In genomic region chr2:18251486-18251885, GRCh38 we compare ENCODE assay signal across 17 cellular contexts.
"Had no signal": no experiment of that assay in that cellular context is flagged by ENCODE, and none has a peak within 500 bp of the region (broad histone marks: within the 10 kb centered on the region; RNA-seq: fewer than 3 reads in every experiment).

No MANE protein-coding gene starts in this region.

- H3K27me3 ChIP-seq: heart right ventricle, neural progenitor cell, ovary, right atrium auricular region, sigmoid colon, uterus had no signal

- H2AFZ ChIP-seq: neural progenitor cell had no signal

- H3K4me1 ChIP-seq: lower lobe of right lung, neural progenitor cell, right atrium auricular region, sigmoid colon, uterus had no signal

- H3K4me3 ChIP-seq: heart right ventricle, left ventricle myocardium inferior, lower lobe of right lung, neural progenitor cell, ovary, right atrium auricular region, sigmoid colon, uterus had no signal

- H3K36me3 ChIP-seq: heart right ventricle, left ventricle myocardium inferior, lower lobe of right lung, neural progenitor cell, ovary, right atrium auricular region, sigmoid colon, uterus had no signal

- H3K9me3 ChIP-seq: heart right ventricle, lower lobe of right lung, ovary, right atrium auricular region, uterus had no signal

- H3K9ac ChIP-seq: neural progenitor cell had no signal

- H3K27ac ChIP-seq: heart right ventricle, left ventricle myocardium inferior, lower lobe of right lung, neural progenitor cell, ovary, right atrium auricular region, sigmoid colon, uterus had no signal

- DNase-seq: cortex of kidney; effector memory CD4-positive, alpha-beta T cell; heart right ventricle; hypothalamus; kidney glomerular epithelial cell; left ventricle myocardium inferior; lower lobe of right lung; nucleus accumbens; ovary; sigmoid colon; small intestine; stimulated activated CD4-positive, alpha-beta T cell treated with anti-CD3 and anti-CD28 coated beads, Interleukin-12 subunit alpha, Interleukin-12 subunit beta, amount 100 ng/mL, for 4 hours; stimulated activated CD4-positive, alpha-beta T cell treated with anti-CD3 and anti-CD28 coated beads, Interleukin-2, amount 100 ng/mL, for 48 hours; stimulated activated naive CD4-positive, alpha-beta T cell treated with Interleukin-2 at 50 U/mL for 16 hours; uterus had no signal

- H3K4me2 ChIP-seq: neural progenitor cell had no signal
